ENCODE assay signal across 23 cellular contexts in the genomic region with DNA sequence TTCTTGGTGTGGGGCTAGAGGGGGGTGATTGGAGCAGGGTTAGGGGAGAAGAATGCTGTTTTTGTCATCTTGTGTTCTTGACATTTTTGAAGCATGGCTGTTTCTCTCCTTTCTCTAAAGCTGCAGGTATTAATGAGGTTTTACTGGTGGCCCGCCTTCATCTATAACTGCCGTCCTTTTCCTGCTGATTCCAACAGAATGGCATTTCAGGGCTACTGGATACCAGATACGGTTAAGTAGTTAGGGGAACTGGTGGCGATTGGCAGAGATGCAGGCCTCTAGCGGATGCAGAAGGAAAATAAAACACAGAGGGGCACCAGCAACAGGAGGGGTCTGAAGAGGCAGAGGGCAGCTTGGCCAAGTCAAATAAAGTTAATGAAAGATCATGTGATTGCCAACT.
A peak's percentile ranks its signal among the peaks of the same experiment; 100 is the strongest.
DNase-seq lines count a peak whose midpoint lies in the region; ATAC-seq and TF ChIP-seq lines count a peak whose summit lies in the region.
"Had no signal": no experiment of that assay in that cellular context is flagged by ENCODE, and none has a peak within 500 bp of the region (broad histone marks: within the 10 kb centered on the region; RNA-seq: fewer than 3 reads in every experiment).

No MANE protein-coding gene starts in this region.

- DNase-seq in BE2C: no peak
- DNase-seq in H7: peak; percentile 28
- no peak for DNase-seq in astrocyte of the cerebellum (ENCODE audit: low read depth)
- no peak for DNase-seq in mesothelial cell of epicardium (ENCODE audit: low spot score in 2 of 2, unreplicated experiment in 2 of 2)
- DNase-seq in caudate nucleus (lab: John Stamatoyannopoulos, UW): no peak
- DNase-seq in stimulated activated naive B cell treated with anti-CD40 and anti-IgM and Interleukin-4, amounts not matched to agents 10 μg/mL and 1 μg/mL and 100 μg/mL, for 72 hours: no peak
- DNase-seq in GM13976 (ENCODE audit: low spot score): no peak
- DNase-seq: 8988T; CD4-positive, CD25-positive, alpha-beta regulatory T cell; COR-L47; DMS153; Kasumi-1; MG63; NCI-H1048; NCI-H1436 treated with DMSO at 0.1 percent for 48 hours; NCI-H2081 treated with DMSO at 0.1 percent for 48 hours; NCI-H774; PC-3; RPMI8226; SHP77 treated with DMSO at 0.1 percent for 48 hours; SK-N-SH had no signal

- peaks cover 2% of the 10 kb centered on the region for H3K36me3 Mint-ChIP-seq in mesothelial cell of epicardium
- no peaks in the 10 kb centered on the region for H3K36me3 Mint-ChIP-seq in stimulated activated naive B cell treated with anti-CD40 and anti-IgM and Interleukin-4, amounts not matched to agents 10 μg/mL and 1 μg/mL and 100 μg/mL, for 72 hours
- H3K36me3 Mint-ChIP-seq: CD4-positive, CD25-positive, alpha-beta regulatory T cell had no signal

- H3K4me1 ChIP-seq in BE2C: no peaks in the 10 kb centered on the region
- H3K4me1 ChIP-seq: HAP-1 had no signal

- peaks cover 36% of the 10 kb centered on the region for H3K4me1 Mint-ChIP-seq in mesothelial cell of epicardium
- no peaks in the 10 kb centered on the region for H3K4me1 Mint-ChIP-seq in stimulated activated naive B cell treated with anti-CD40 and anti-IgM and Interleukin-4, amounts not matched to agents 10 μg/mL and 1 μg/mL and 100 μg/mL, for 72 hours
- H3K4me1 Mint-ChIP-seq: CD4-positive, CD25-positive, alpha-beta regulatory T cell had no signal

- H3K4me3 ChIP-seq in BE2C (ENCODE audit: low read depth, low read length) (no peak overlapping the region), H7 (ENCODE audit: insufficient read depth, low read depth, low read length) (no peak overlapping the region), astrocyte of the cerebellum (ENCODE audit: low read depth, low read length) (no peak overlapping the region)
- H3K4me3 ChIP-seq: HAP-1, MG63 had no signal

- in situ Hi-C loops in astrocyte of the cerebellum (cut with HindIII; ENCODE audit: low sequenced_read_pairs) (no loop called here), GM13976 (cut with MboI; ENCODE audit: low sequenced_read_pairs, unreplicated experiment) (no loop called here)

- H3K4me3 Mint-ChIP-seq in mesothelial cell of epicardium: no peak overlapping the region
- H3K4me3 Mint-ChIP-seq in stimulated activated naive B cell treated with anti-CD40 and anti-IgM and Interleukin-4, amounts not matched to agents 10 μg/mL and 1 μg/mL and 100 μg/mL, for 72 hours: no peak overlapping the region
- H3K4me3 Mint-ChIP-seq: CD4-positive, CD25-positive, alpha-beta regulatory T cell had no signal

- no peaks in the 10 kb centered on the region for H3K9me3 Mint-ChIP-seq in mesothelial cell of epicardium
- peaks cover 0 to 2% of the 10 kb centered on the region in 2 donors for H3K9me3 Mint-ChIP-seq in stimulated activated naive B cell treated with anti-CD40 and anti-IgM and Interleukin-4, amounts not matched to agents 10 μg/mL and 1 μg/mL and 100 μg/mL, for 72 hours

- H3K27me3 ChIP-seq in BE2C: no peaks in the 10 kb centered on the region; the same call in 1 of the 2 replicates
- no peaks in the 10 kb centered on the region for H3K27me3 ChIP-seq in H7 (ENCODE audit: control insufficient read depth, insufficient read depth, low read length)
- H3K27me3 ChIP-seq: MG63 had no signal

- TF ChIP-seq CTCF in BE2C (IDR thresholded peaks at IDR 0.05; ENCODE audit: low read depth, low read length): 0 out of 2 replicates have a peak, but pooled peaks have one; percentile 2
- peak; percentile 8 for TF ChIP-seq CTCF in astrocyte of the cerebellum (IDR thresholded peaks at IDR 0.05; ENCODE audit: low read depth, low read length, missing control alignments)
- TF ChIP-seq CTCF in mesothelial cell of epicardium (IDR thresholded peaks at IDR 0.05; ENCODE audit: unreplicated experiment): no peak
- TF ChIP-seq CTCF in GM13976 (IDR thresholded peaks at IDR 0.05; ENCODE audit: borderline replicate concordance, control extremely low read depth, extremely low read depth, insufficient read depth, missing control alignments): no peak

- H3K27me3 Mint-ChIP-seq in mesothelial cell of epicardium (ENCODE audit: low read depth): no peaks in the 10 kb centered on the region
- peaks cover 16 to 24% of the 10 kb centered on the region in 2 donors for H3K27me3 Mint-ChIP-seq in stimulated activated naive B cell treated with anti-CD40 and anti-IgM and Interleukin-4, amounts not matched to agents 10 μg/mL and 1 μg/mL and 100 μg/mL, for 72 hours

- no peaks in the 10 kb centered on the region for H3K36me3 ChIP-seq in BE2C
- no peaks in the 10 kb centered on the region for H3K36me3 ChIP-seq in H7 (replicated peaks; ENCODE audit: control insufficient read depth, insufficient read depth, low read length)
- H3K36me3 ChIP-seq: HAP-1, MG63 had no signal

- ATAC-seq in HG03175 (IDR thresholded peaks at IDR 0.05; ENCODE audit: unreplicated experiment): no peak
- ATAC-seq in stimulated activated naive B cell treated with anti-CD40 and anti-IgM and Interleukin-4, amounts not matched to agents 10 μg/mL and 1 μg/mL and 100 μg/mL, for 72 hours (replicated peaks): no peak
- ATAC-seq: PC-3 had no signal

- no peaks in the 10 kb centered on the region for H3K9me3 ChIP-seq in BE2C
- H3K9me3 ChIP-seq: HAP-1, MG63, SK-N-SH had no signal

- H3K27ac ChIP-seq in caudate nucleus (ENCODE audit: low read depth, low read length): no peak overlapping the region

- peak overlapping the region; percentile 26 for H3K27ac Mint-ChIP-seq in mesothelial cell of epicardium
- H3K27ac Mint-ChIP-seq in stimulated activated naive B cell treated with anti-CD40 and anti-IgM and Interleukin-4, amounts not matched to agents 10 μg/mL and 1 μg/mL and 100 μg/mL, for 72 hours: no peak overlapping the region
- H3K27ac Mint-ChIP-seq: CD4-positive, CD25-positive, alpha-beta regulatory T cell had no signal

Comparison
In these comparisons a context has a peak if more than half of its experiments do, and no peak if none do; other contexts are left out.
1. CTCF ChIP-seq: peak in BE2C (single experiment) and astrocyte of the cerebellum (single experiment); none in mesothelial cell of epicardium (single experiment) and GM13976 (single experiment).